In the genomic region with DNA sequence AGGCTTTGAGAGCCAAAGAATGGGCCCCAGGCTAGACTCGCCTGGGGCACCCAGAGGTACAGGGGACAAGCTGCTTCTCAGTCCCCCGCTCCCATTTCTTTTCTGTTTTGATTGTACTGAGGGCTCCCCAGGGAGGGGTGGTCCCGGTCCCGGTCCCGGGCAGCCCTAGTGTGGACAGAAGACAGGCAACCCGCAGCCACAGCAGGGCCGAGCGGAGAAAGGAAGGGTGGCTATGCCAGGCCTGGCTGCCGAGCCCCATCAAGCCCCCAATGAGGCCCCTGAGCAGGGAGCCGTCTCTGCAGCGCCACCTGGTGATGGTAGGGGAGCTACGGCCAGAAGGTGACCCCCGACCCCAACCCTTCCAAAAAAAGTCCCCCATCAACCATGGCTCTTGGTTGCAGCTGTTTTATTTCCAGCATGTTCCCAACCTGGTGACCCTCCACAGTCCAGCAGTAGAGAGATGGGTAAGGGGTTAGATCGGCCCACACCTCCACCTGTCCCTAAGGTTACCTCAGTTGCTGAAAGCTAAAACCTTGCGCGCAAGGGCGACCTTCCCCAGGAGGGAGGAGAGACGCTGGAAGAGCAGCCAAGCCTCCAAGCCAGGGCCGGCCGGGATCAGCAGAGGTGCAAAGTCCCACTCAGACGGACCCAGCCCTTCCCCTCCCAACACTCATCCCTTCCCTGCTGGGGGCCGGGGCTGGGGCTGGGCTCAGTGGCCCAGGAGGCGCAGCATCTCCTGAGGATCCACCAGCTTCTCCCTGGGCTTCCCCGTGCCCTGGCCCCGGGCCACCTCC, we compare ENCODE assay signal across 8 cellular contexts. TPM values are rescaled to one million over a fixed set of nuclear protein-coding genes. Genes with fewer than 3 reads are reported as not detected.
DNase-seq lines count a peak whose midpoint lies in the region; ATAC-seq, FAIRE-seq and TF ChIP-seq lines count a peak whose summit lies in the region.

No MANE protein-coding gene starts in this region.

- H3K79me2 ChIP-seq in astrocyte (ENCODE audit: insufficient read depth, low read length): no peaks in the 10 kb centered on the region

- peaks cover 7% of the 10 kb centered on the region for H3K27me3 ChIP-seq in CD4-positive, CD25-positive, alpha-beta regulatory T cell (ENCODE audit: control insufficient read depth, insufficient read depth, low read length)
- H3K27me3 ChIP-seq in astrocyte (ENCODE audit: insufficient read depth, low read length): peaks cover 33% of the 10 kb centered on the region
- peaks cover 40% of the 10 kb centered on the region for H3K27me3 ChIP-seq in iPS-15b (ENCODE audit: control insufficient read depth, insufficient read depth, low read length)

- FAIRE-seq in HTR-8/SVneo (lab: Jason Lieb, UNC) (peak; percentile 69), astrocyte (lab: Jason Lieb, UNC) (no peak), RCC 7860 (lab: Jason Lieb, UNC) (no peak)

- peaks cover 5% of the 10 kb centered on the region for H3K36me3 Mint-ChIP-seq in CD4-positive, CD25-positive, alpha-beta regulatory T cell
- peaks cover 13% of the 10 kb centered on the region for H3K36me3 Mint-ChIP-seq in T-helper 2 cell treated with Interferon-gamma antibody and Interleukin-4, amounts not matched to agents 5 μg/mL and 100 μg/mL, for 36 hours (ENCODE audit: low read depth)
- peaks cover 12% of the 10 kb centered on the region for H3K36me3 Mint-ChIP-seq in astrocyte (ENCODE audit: low read depth, unreplicated experiment)

- peak overlapping the region; percentile 21 to 54 (median 27) for H3K4me3 Mint-ChIP-seq in CD4-positive, CD25-positive, alpha-beta regulatory T cell
- no peak overlapping the region for H3K4me3 Mint-ChIP-seq in T-helper 2 cell treated with Interferon-gamma antibody and Interleukin-4, amounts not matched to agents 5 μg/mL and 100 μg/mL, for 36 hours
- peak overlapping the region; percentile 8 for H3K4me3 Mint-ChIP-seq in astrocyte (ENCODE audit: unreplicated experiment)

- peaks cover 0 to 24% (median 9%) of the 10 kb centered on the region in 4 donors for H3K4me1 Mint-ChIP-seq in CD4-positive, CD25-positive, alpha-beta regulatory T cell
- peaks cover 8% of the 10 kb centered on the region for H3K4me1 Mint-ChIP-seq in T-helper 2 cell treated with Interferon-gamma antibody and Interleukin-4, amounts not matched to agents 5 μg/mL and 100 μg/mL, for 36 hours (ENCODE audit: low read depth)
- peaks cover 2% of the 10 kb centered on the region for H3K4me1 Mint-ChIP-seq in astrocyte (ENCODE audit: low read depth, unreplicated experiment)

- H3K9me3 Mint-ChIP-seq in CD4-positive, CD25-positive, alpha-beta regulatory T cell: peaks cover 0 to 1% (median 0%) of the 10 kb centered on the region in 7 donors
- H3K9me3 Mint-ChIP-seq in T-helper 2 cell treated with Interferon-gamma antibody and Interleukin-4, amounts not matched to agents 5 μg/mL and 100 μg/mL, for 36 hours: no peaks in the 10 kb centered on the region
- H3K9me3 Mint-ChIP-seq in astrocyte (ENCODE audit: unreplicated experiment): no peaks in the 10 kb centered on the region

- peak; percentile 48 for TF ChIP-seq CTCF in astrocyte (IDR thresholded peaks at IDR 0.05; ENCODE audit: insufficient read depth, low read depth, low read length)

- no peak overlapping the region for H3K27ac Mint-ChIP-seq in CD4-positive, CD25-positive, alpha-beta regulatory T cell
- no peak overlapping the region for H3K27ac Mint-ChIP-seq in T-helper 2 cell treated with Interferon-gamma antibody and Interleukin-4, amounts not matched to agents 5 μg/mL and 100 μg/mL, for 36 hours
- no peak overlapping the region for H3K27ac Mint-ChIP-seq in astrocyte (ENCODE audit: unreplicated experiment)

- no peak overlapping the region for H3K4me2 ChIP-seq in astrocyte (ENCODE audit: low read length)

- peaks cover 46% of the 10 kb centered on the region for H4K20me1 ChIP-seq in astrocyte (ENCODE audit: insufficient read depth, low read length)

- H3K36me3 ChIP-seq in CD4-positive, CD25-positive, alpha-beta regulatory T cell (ENCODE audit: control insufficient read depth, insufficient read depth, low read length): no peaks in the 10 kb centered on the region
- H3K36me3 ChIP-seq in astrocyte (ENCODE audit: insufficient read depth, low read length) (peaks cover 3% of the 10 kb centered on the region), iPS-15b (ENCODE audit: control insufficient read depth, insufficient read depth, low read length) (peaks cover 15% of the 10 kb centered on the region)

- no peak overlapping the region for H2AFZ ChIP-seq in astrocyte (ENCODE audit: low read depth, low read length)

- H3K9ac ChIP-seq in astrocyte (ENCODE audit: low read length) (no peak overlapping the region), iPS-15b (ENCODE audit: low read depth, low read length) (no peak overlapping the region)

- no peak overlapping the region for H3K27ac ChIP-seq in CD4-positive, CD25-positive, alpha-beta regulatory T cell (ENCODE audit: insufficient read depth, low read length, poor library complexity, severe bottlenecking)
- no peak overlapping the region for H3K27ac ChIP-seq in astrocyte (ENCODE audit: low read depth, low read length)

- peaks cover 29% of the 10 kb centered on the region for H3K4me1 ChIP-seq in CD4-positive, CD25-positive, alpha-beta regulatory T cell (ENCODE audit: control insufficient read depth, insufficient read depth, low read length, poor library complexity, severe bottlenecking)
- H3K4me1 ChIP-seq in astrocyte (ENCODE audit: insufficient read depth, low read length) (no peaks in the 10 kb centered on the region), iPS-15b (ENCODE audit: control insufficient read depth, insufficient read depth, low read length) (no peaks in the 10 kb centered on the region)

- no peak overlapping the region for H3K4me3 ChIP-seq in CD4-positive, CD25-positive, alpha-beta regulatory T cell (ENCODE audit: low read depth, low read length)
- H3K4me3 ChIP-seq in astrocyte (ENCODE audit: insufficient read depth, low read depth, low read length): no peak overlapping the region
- H3K4me3 ChIP-seq in iPS-15b (ENCODE audit: low read depth, low read length): peak overlapping the region; percentile 33

- peaks cover 33% of the 10 kb centered on the region for H3K27me3 Mint-ChIP-seq in CD4-positive, CD25-positive, alpha-beta regulatory T cell
- peaks cover 37% of the 10 kb centered on the region for H3K27me3 Mint-ChIP-seq in T-helper 2 cell treated with Interferon-gamma antibody and Interleukin-4, amounts not matched to agents 5 μg/mL and 100 μg/mL, for 36 hours (ENCODE audit: low read depth)
- H3K27me3 Mint-ChIP-seq in astrocyte (ENCODE audit: low read depth, unreplicated experiment): peaks cover 23% of the 10 kb centered on the region

- peak; percentile 49 to 60 (median 55) for DNase-seq in CD4-positive, CD25-positive, alpha-beta regulatory T cell
- DNase-seq in HTR-8/SVneo (ENCODE audit: insufficient read length, low spot score) (no peak), astrocyte (ENCODE audit: low read depth) (no peak), RCC 7860 (ENCODE audit: low spot score) (no peak)
- peak; percentile 49 for DNase-seq in T-helper 2 cell treated with Interferon-gamma antibody and Interleukin-4, amounts not matched to agents 5 μg/mL and 100 μg/mL, for 36 hours (ENCODE audit: low spot score)
- peak; percentile 46 to 65 for DNase-seq in stimulated activated CD4-positive, alpha-beta T cell treated with anti-CD3 and anti-CD28 coated beads, Interleukin-15, amount 100 ng/mL, for 1 hour (ENCODE audit: low read depth in 1 of 2, low spot score in 1 of 2)

- H3K9me3 ChIP-seq in CD4-positive, CD25-positive, alpha-beta regulatory T cell (ENCODE audit: control insufficient read depth in 2 of 2, low read length in 2 of 2): no peaks in the 10 kb centered on the region
- H3K9me3 ChIP-seq in astrocyte (ENCODE audit: insufficient read depth, low read depth, low read length) (no peaks in the 10 kb centered on the region), iPS-15b (ENCODE audit: control insufficient read depth, insufficient read depth, low read length) (no peaks in the 10 kb centered on the region)

- ATAC-seq in CD4-positive, CD25-positive, alpha-beta regulatory T cell (ENCODE audit: low read depth in 2 of 2): peak; percentile 45 to 46
- ATAC-seq in GM18520 (IDR thresholded peaks at IDR 0.05; ENCODE audit: unreplicated experiment): no peak

RNA-seq across cellular contexts. Expression of gene GRIN2C, which starts 2.6 kb away (rescaled TPM):
- total RNA-seq in CD4-positive, CD25-positive, alpha-beta regulatory T cell: not detected
- not detected for polyA plus RNA-seq in CD4-positive, CD25-positive, alpha-beta regulatory T cell
- 0.50 and 1.0 TPM in 2 replicates for total RNA-seq in astrocyte

RNA-seq across cellular contexts. Expression of gene FDXR, which starts 10.5 kb away (rescaled TPM):
- total RNA-seq in CD4-positive, CD25-positive, alpha-beta regulatory T cell: 7.8 TPM
- 10 to 100 TPM in 2 of 4 donors, 1 to 10 TPM in 2; 5.4 to 15.7 (median 10.5) TPM for polyA plus RNA-seq in CD4-positive, CD25-positive, alpha-beta regulatory T cell
- total RNA-seq in astrocyte: 30.8 and 34.2 TPM in 2 replicates

RNA-seq across cellular contexts. Expression of gene FADS6, which starts 31.1 kb away (rescaled TPM):
- not detected for total RNA-seq in CD4-positive, CD25-positive, alpha-beta regulatory T cell
- polyA plus RNA-seq in CD4-positive, CD25-positive, alpha-beta regulatory T cell: not detected
- total RNA-seq in astrocyte: not detected in 2 replicates

Comparison
In these comparisons a context has a peak if more than half of its experiments do, and no peak if none do; other contexts are left out.
1. DNase-seq: peak in CD4-positive, CD25-positive, alpha-beta regulatory T cell (3 of 3), T-helper 2 cell treated with Interferon-gamma antibody and Interleukin-4, amounts not matched to agents 5 μg/mL and 100 μg/mL, for 36 hours (single experiment) and stimulated activated CD4-positive, alpha-beta T cell treated with anti-CD3 and anti-CD28 coated beads, Interleukin-15, amount 100 ng/mL, for 1 hour (2 of 2); none in HTR-8/SVneo (single experiment), astrocyte (single experiment) and RCC 7860 (single experiment).